ENCODE assay signal across 24 cellular contexts in genomic region chr18:48611785-48612480, GRCh38.
"Had no signal": no experiment of that assay in that cellular context is flagged by ENCODE, and none has a peak within 500 bp of the region (broad histone marks: within the 10 kb centered on the region; RNA-seq: fewer than 3 reads in every experiment).

No MANE protein-coding gene starts in this region.

- H3K27me3 ChIP-seq: colonic mucosa, foreskin keratinocyte, testis, upper lobe of left lung, vagina had no signal

- H3K4me3 Mint-ChIP-seq: activated T-cell treated with anti-CD3 and anti-CD28 coated beads, Interleukin-2, amount 50 U/mL, for 24 hours; effector memory CD8-positive, alpha-beta T cell; nephron progenitor cell; T-helper 17 cell had no signal

- H3K9me3 Mint-ChIP-seq: activated T-cell treated with anti-CD3 and anti-CD28 coated beads, Interleukin-2, amount 50 U/mL, for 24 hours; effector memory CD8-positive, alpha-beta T cell; nephron progenitor cell had no signal

- H3K4me2 ChIP-seq: SK-N-SH had no signal

- H3K36me3 ChIP-seq: colonic mucosa, upper lobe of left lung, vagina, WERI-Rb-1 had no signal

- H3K27me3 Mint-ChIP-seq: activated T-cell treated with anti-CD3 and anti-CD28 coated beads, Interleukin-2, amount 50 U/mL, for 24 hours; effector memory CD8-positive, alpha-beta T cell; T-helper 17 cell had no signal

- DNase-seq: activated CD4-positive, alpha-beta T cell treated with anti-CD3 and anti-CD28 coated beads for 48 hours; activated CD4-positive, alpha-beta T cell treated with anti-CD3 and anti-CD28 coated beads, Interleukin-2, amount 50 U/mL, for 48 hours; activated CD8-positive, alpha-beta memory T cell treated with anti-CD3 and anti-CD28 coated beads, Interleukin-2, amount 50 U/mL, for 48 hours; activated gamma-delta T cell treated with Interleukin-2 at 50 U/mL for 16 hours; activated naive CD4-positive, alpha-beta T cell treated with anti-CD3 and anti-CD28 coated beads, Interleukin-2, amount 50 U/mL, for 16 hours; activated T-cell treated with anti-CD3 and anti-CD28 coated beads, Interleukin-2, amount 50 U/mL, for 24 hours; amniotic stem cell; colonic mucosa; effector memory CD8-positive, alpha-beta T cell; foreskin keratinocyte; left cardiac atrium; left ventricle myocardium superior; nephron progenitor cell; psoas muscle; stimulated activated naive CD4-positive, alpha-beta T cell treated with Interleukin-2 at 50 U/mL for 16 hours; T-helper 17 cell; T1000; testis; WERI-Rb-1 had no signal

- H3K27ac ChIP-seq: colonic mucosa, foreskin keratinocyte, parathyroid adenoma, psoas muscle, vagina, WERI-Rb-1 had no signal

- ATAC-seq: activated CD4-positive, CD25-positive, alpha-beta regulatory T cell treated with anti-CD3 and anti-CD28 coated beads, Interleukin-2, amount 50 U/mL, for 24 hours; effector memory CD8-positive, alpha-beta T cell; foreskin keratinocyte; left cardiac atrium; psoas muscle; T-helper 17 cell had no signal

- H2AFZ ChIP-seq: parathyroid adenoma had no signal

- H3K4me1 ChIP-seq: colonic mucosa, foreskin keratinocyte had no signal

- H3K9me3 ChIP-seq: colonic mucosa, psoas muscle, SK-N-SH, testis, upper lobe of left lung, vagina had no signal

- H3K27ac Mint-ChIP-seq: activated T-cell treated with anti-CD3 and anti-CD28 coated beads, Interleukin-2, amount 50 U/mL, for 24 hours; T-helper 17 cell had no signal

- H3K4me3 ChIP-seq: colonic mucosa, psoas muscle, testis, upper lobe of left lung, vagina had no signal
